In the genomic region with DNA sequence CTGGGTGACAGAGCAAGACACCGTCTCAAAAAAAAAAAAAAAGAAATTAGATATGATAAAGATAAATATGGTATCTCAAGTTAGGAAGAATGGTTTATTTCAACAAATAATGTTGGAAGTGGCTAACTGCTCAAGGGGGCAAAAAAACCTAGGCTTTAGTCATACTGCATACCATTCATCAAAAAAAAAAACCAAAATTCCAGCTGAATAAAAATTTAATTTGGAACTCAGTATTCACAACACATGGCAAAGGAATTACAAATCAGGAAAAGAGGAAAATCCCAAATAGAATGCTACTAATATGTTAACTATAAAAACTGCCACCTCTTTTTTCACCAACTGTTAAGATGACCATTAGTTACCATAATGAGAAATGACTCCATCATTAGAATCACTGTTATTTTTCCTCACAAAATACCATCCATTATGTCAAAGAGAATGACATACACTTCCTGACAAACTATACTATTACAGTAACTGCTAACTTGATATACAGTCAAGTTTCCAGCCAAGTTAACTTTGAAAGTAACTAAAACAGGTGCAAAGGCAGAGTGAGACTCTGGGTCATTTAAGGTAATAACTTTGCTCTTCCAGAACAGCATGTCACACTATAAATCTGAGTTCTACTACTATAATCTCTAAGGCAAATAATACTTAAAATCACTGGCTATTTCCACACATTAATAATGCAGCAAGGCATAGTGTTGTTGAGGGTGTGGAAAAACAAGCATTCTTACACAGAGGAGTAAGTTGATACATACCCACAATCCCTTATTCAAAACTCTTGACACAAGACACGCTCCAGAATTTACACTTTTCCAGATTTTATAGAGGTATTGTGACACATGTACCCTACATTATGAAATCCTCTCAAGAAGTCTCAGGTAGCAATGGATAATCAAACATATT, we compare ENCODE assay signal across 2 cellular contexts.
TF ChIP-seq lines count a peak whose summit lies in the region.

No MANE protein-coding gene starts in this region.

TF ChIP-seq in HEK293, 187 proteins besides CTCF, POLR2A, EP300 and RAD21 (continues in another document):
- TF ChIP-seq, protein P1, sequence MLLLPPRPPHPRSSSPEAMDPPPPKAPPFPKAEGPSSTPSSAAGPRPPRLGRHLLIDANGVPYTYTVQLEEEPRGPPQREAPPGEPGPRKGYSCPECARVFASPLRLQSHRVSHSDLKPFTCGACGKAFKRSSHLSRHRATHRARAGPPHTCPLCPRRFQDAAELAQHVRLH (tag by site-specific recombination; IDR thresholded peaks at IDR 0.05) = no peak
- TF ChIP-seq ZBTB48 (tag by site-specific recombination; IDR thresholded peaks at IDR 0.05) (no peak), SP7 (tag by site-specific recombination; IDR thresholded peaks at IDR 0.05) (peak; percentile 84), ZBTB21 (tag by site-specific recombination; IDR thresholded peaks at IDR 0.05) (no peak), GFI1B (tag by site-specific recombination; IDR thresholded peaks at IDR 0.05) (peak; percentile 72), ZXDB (tag by site-specific recombination; IDR thresholded peaks at IDR 0.05) (peak; percentile 56; the same call in 1 of the 2 replicates), ZNF366 (tag by site-specific recombination; conservative IDR thresholded peaks at IDR 0.05) (peak; percentile 34; the same call in 1 of the 2 replicates), ZNF132 (tag by site-specific recombination; IDR thresholded peaks at IDR 0.05; ENCODE audit: borderline replicate concordance) (no peak), ZNF112 (tag by site-specific recombination; IDR thresholded peaks at IDR 0.05) (no peak), ZSCAN23 (tag by site-specific recombination; IDR thresholded peaks at IDR 0.05) (no peak), ZNF510 (tag by site-specific recombination; IDR thresholded peaks at IDR 0.05; ENCODE audit: insufficient replicate concordance) (no peak), EGR2 (tag by site-specific recombination; IDR thresholded peaks at IDR 0.05; ENCODE audit: low read depth) (no peak), PRDM1 (tag by site-specific recombination; IDR thresholded peaks at IDR 0.05) (no peak), ZNF626 (tag by site-specific recombination; IDR thresholded peaks at IDR 0.05) (no peak), ZNF423 (tag by site-specific recombination; IDR thresholded peaks at IDR 0.05) (no peak)
- TF ChIP-seq, protein P2, sequence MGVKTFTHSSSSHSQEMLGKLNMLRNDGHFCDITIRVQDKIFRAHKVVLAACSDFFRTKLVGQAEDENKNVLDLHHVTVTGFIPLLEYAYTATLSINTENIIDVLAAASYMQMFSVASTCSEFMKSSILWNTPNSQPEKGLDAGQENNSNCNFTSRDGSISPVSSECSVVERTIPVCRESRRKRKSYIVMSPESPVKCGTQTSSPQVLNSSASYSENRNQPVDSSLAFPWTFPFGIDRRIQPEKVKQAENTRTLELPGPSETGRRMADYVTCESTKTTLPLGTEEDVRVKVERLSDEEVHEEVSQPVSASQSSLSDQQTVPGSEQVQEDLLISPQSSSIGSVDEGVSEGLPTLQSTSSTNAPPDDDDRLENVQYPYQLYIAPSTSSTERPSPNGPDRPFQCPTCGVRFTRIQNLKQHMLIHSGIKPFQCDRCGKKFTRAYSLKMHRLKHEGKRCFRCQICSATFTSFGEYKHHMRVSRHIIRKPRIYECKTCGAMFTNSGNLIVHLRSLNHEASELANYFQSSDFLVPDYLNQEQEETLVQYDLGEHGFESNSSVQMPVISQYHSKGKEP (tag by site-specific recombination; IDR thresholded peaks at IDR 0.05) = 0 out of 2 replicates have a peak, but pooled peaks have one; percentile 5
- TF ChIP-seq, protein P3, sequence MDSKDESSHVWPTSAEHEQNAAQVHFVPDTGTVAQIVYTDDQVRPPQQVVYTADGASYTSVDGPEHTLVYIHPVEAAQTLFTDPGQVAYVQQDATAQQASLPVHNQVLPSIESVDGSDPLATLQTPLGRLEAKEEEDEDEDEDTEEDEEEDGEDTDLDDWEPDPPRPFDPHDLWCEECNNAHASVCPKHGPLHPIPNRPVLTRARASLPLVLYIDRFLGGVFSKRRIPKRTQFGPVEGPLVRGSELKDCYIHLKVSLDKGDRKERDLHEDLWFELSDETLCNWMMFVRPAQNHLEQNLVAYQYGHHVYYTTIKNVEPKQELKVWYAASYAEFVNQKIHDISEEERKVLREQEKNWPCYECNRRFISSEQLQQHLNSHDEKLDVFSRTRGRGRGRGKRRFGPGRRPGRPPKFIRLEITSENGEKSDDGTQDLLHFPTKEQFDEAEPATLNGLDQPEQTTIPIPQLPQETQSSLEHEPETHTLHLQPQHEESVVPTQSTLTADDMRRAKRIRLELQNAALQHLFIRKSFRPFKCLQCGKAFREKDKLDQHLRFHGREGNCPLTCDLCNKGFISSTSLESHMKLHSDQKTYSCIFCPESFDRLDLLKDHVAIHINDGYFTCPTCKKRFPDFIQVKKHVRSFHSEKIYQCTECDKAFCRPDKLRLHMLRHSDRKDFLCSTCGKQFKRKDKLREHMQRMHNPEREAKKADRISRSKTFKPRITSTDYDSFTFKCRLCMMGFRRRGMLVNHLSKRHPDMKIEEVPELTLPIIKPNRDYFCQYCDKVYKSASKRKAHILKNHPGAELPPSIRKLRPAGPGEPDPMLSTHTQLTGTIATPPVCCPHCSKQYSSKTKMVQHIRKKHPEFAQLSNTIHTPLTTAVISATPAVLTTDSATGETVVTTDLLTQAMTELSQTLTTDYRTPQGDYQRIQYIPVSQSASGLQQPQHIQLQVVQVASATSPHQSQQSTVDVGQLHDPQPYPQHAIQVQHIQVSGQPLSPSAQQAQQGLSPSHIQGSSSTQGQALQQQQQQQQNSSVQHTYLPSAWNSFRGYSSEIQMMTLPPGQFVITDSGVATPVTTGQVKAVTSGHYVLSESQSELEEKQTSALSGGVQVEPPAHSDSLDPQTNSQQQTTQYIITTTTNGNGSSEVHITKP (tag by site-specific recombination; IDR thresholded peaks at IDR 0.05) = peak; percentile 55

TF ChIP-seq in K562, 482 proteins besides CTCF, POLR2A, EP300 and RAD21 (continues in another document):
- TF ChIP-seq RNF2 (IDR thresholded peaks at IDR 0.05) (no peak), ZNF239 (CRISPR knock-in tag; IDR thresholded peaks at IDR 0.05) (no peak), ZNF143 (CRISPR knock-in tag; IDR thresholded peaks at IDR 0.05) (no peak), HNRNPL (IDR thresholded peaks at IDR 0.05; ENCODE audit: low read depth, low read length) (no peak), EZH2 (IDR thresholded peaks at IDR 0.05; ENCODE audit: borderline replicate concordance, low read depth, low read length) (no peak), GABPB2 (CRISPR knock-in tag; conservative IDR thresholded peaks at IDR 0.05) (no peak), POLR2AphosphoS5 (IDR thresholded peaks at IDR 0.05; ENCODE audit: control insufficient read depth, insufficient read depth, low read depth, low read length) (no peak), ZNF41 (CRISPR knock-in tag; conservative IDR thresholded peaks at IDR 0.05) (no peak), SP1 (CRISPR knock-in tag; IDR thresholded peaks at IDR 0.05) (no peak), ZNF134 (CRISPR knock-in tag; conservative IDR thresholded peaks at IDR 0.05) (no peak), FOXK2 (conservative IDR thresholded peaks at IDR 0.05 in 1 of 2, IDR thresholded peaks at IDR 0.05 in 1 of 2; ENCODE audit: low read depth in 2 of 2) (no peak), ADNP (tag; IDR thresholded peaks at IDR 0.05) (no peak), TARDBP (IDR thresholded peaks at IDR 0.05) (no peak), ZNF324 (CRISPR knock-in tag; IDR thresholded peaks at IDR 0.05) (no peak), ZNF561 (CRISPR knock-in tag; conservative IDR thresholded peaks at IDR 0.05) (no peak), ZZZ3 (IDR thresholded peaks at IDR 0.05) (no peak), ARID1B (IDR thresholded peaks at IDR 0.05) (no peak), TEAD4 (IDR thresholded peaks at IDR 0.05; ENCODE audit: low read length) (no peak), TEAD4 (CRISPR knock-in tag; IDR thresholded peaks at IDR 0.05; ENCODE audit: borderline replicate concordance) (no peak), BRD4 (IDR thresholded peaks at IDR 0.05) (no peak), KDM1A (IDR thresholded peaks at IDR 0.05) (peak in 1 of 2 experiments; percentile 8; a peak in 1 of 4 replicates)
- TF ChIP-seq, protein P4, sequence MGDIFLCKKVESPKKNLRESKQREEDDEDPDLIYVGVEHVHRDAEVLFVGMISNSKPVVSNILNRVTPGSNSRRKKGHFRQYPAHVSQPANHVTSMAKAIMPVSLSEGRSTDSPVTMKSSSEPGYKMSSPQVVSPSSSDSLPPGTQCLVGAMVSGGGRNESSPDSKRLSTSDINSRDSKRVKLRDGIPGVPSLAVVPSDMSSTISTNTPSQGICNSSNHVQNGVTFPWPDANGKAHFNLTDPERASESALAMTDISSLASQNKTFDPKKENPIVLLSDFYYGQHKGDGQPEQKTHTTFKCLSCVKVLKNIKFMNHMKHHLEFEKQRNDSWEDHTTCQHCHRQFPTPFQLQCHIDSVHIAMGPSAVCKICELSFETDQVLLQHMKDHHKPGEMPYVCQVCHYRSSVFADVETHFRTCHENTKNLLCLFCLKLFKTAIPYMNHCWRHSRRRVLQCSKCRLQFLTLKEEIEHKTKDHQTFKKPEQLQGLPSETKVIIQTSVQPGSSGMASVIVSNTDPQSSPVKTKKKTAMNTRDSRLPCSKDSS (IDR thresholded peaks at IDR 0.05; ENCODE audit: low read depth, partially characterized antibody) = no peak
- TF ChIP-seq, protein P5, sequence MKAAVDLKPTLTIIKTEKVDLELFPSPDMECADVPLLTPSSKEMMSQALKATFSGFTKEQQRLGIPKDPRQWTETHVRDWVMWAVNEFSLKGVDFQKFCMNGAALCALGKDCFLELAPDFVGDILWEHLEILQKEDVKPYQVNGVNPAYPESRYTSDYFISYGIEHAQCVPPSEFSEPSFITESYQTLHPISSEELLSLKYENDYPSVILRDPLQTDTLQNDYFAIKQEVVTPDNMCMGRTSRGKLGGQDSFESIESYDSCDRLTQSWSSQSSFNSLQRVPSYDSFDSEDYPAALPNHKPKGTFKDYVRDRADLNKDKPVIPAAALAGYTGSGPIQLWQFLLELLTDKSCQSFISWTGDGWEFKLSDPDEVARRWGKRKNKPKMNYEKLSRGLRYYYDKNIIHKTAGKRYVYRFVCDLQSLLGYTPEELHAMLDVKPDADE (conservative IDR thresholded peaks at IDR 0.05; ENCODE audit: control insufficient read depth, low read depth, low read length) = no peak
- TF ChIP-seq, protein P3 (IDR thresholded peaks at IDR 0.05; ENCODE audit: partially characterized antibody) = peak; percentile 61
- TF ChIP-seq, protein P6, sequence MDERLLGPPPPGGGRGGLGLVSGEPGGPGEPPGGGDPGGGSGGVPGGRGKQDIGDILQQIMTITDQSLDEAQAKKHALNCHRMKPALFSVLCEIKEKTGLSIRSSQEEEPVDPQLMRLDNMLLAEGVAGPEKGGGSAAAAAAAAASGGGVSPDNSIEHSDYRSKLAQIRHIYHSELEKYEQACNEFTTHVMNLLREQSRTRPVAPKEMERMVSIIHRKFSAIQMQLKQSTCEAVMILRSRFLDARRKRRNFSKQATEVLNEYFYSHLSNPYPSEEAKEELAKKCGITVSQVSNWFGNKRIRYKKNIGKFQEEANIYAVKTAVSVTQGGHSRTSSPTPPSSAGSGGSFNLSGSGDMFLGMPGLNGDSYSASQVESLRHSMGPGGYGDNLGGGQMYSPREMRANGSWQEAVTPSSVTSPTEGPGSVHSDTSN (CRISPR knock-in tag; IDR thresholded peaks at IDR 0.05; ENCODE audit: low read depth) = no peak
- TF ChIP-seq, protein P6 (tag; conservative IDR thresholded peaks at IDR 0.05; ENCODE audit: low read depth) = peak; percentile 52; the same call in 1 of the 2 replicates
- TF ChIP-seq, protein P7, sequence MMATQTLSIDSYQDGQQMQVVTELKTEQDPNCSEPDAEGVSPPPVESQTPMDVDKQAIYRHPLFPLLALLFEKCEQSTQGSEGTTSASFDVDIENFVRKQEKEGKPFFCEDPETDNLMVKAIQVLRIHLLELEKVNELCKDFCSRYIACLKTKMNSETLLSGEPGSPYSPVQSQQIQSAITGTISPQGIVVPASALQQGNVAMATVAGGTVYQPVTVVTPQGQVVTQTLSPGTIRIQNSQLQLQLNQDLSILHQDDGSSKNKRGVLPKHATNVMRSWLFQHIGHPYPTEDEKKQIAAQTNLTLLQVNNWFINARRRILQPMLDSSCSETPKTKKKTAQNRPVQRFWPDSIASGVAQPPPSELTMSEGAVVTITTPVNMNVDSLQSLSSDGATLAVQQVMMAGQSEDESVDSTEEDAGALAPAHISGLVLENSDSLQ (IDR thresholded peaks at IDR 0.05) = peak; percentile 12; the same call in 1 of the 2 replicates
- TF ChIP-seq, protein P8, sequence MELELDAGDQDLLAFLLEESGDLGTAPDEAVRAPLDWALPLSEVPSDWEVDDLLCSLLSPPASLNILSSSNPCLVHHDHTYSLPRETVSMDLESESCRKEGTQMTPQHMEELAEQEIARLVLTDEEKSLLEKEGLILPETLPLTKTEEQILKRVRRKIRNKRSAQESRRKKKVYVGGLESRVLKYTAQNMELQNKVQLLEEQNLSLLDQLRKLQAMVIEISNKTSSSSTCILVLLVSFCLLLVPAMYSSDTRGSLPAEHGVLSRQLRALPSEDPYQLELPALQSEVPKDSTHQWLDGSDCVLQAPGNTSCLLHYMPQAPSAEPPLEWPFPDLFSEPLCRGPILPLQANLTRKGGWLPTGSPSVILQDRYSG (tag; conservative IDR thresholded peaks at IDR 0.05; ENCODE audit: low read depth) = no peak
